Comparison of ENCODE assay signal across 1 cellular context in the genomic region with DNA sequence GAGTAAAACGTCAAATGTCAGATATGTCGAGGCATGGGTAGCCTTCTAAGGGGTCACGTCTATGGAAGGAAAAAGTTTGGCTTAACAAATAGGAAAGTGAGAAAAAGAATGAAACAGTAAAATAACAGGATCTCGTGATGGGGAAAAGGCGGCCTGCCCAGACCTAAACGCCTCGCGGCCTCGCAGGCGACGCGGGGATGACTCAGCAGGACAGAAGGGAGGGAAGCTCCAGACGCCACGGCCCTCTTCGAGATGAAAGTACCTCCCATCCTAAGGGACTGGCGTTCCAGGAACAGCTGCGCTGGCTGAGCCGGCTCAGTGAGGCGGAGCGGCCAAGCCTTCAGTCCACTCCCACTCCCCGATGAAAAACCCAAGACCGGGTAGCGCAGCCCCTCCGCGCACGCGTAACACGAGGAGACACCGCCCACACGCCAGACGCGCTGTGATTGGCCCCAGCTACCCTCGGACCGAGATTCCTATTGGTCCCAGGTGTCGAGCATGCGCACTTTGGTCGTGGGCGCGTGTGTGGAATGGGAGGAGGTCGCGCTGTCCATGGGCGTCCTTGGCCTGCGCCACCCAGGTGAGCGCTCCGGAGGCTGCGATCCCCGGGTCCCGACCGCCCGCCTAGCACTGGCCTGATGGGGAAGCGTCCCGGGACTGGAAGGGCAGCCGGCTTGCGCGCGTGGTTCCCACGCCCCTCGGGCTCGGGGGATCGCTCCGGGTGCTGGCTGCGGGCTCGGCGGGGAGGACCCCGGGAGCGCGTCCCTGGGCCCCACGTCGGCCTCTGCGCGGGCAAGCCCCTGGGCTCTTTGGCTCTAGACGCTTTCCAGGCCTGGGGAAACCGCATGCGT.
TF ChIP-seq lines count a peak whose summit lies in the region.

No MANE protein-coding gene starts in this region.

TF ChIP-seq in WTC11, 78 proteins besides CTCF, POLR2A, EP300 and RAD21 (continued from another document and continues in another):
- TF ChIP-seq, protein P1, sequence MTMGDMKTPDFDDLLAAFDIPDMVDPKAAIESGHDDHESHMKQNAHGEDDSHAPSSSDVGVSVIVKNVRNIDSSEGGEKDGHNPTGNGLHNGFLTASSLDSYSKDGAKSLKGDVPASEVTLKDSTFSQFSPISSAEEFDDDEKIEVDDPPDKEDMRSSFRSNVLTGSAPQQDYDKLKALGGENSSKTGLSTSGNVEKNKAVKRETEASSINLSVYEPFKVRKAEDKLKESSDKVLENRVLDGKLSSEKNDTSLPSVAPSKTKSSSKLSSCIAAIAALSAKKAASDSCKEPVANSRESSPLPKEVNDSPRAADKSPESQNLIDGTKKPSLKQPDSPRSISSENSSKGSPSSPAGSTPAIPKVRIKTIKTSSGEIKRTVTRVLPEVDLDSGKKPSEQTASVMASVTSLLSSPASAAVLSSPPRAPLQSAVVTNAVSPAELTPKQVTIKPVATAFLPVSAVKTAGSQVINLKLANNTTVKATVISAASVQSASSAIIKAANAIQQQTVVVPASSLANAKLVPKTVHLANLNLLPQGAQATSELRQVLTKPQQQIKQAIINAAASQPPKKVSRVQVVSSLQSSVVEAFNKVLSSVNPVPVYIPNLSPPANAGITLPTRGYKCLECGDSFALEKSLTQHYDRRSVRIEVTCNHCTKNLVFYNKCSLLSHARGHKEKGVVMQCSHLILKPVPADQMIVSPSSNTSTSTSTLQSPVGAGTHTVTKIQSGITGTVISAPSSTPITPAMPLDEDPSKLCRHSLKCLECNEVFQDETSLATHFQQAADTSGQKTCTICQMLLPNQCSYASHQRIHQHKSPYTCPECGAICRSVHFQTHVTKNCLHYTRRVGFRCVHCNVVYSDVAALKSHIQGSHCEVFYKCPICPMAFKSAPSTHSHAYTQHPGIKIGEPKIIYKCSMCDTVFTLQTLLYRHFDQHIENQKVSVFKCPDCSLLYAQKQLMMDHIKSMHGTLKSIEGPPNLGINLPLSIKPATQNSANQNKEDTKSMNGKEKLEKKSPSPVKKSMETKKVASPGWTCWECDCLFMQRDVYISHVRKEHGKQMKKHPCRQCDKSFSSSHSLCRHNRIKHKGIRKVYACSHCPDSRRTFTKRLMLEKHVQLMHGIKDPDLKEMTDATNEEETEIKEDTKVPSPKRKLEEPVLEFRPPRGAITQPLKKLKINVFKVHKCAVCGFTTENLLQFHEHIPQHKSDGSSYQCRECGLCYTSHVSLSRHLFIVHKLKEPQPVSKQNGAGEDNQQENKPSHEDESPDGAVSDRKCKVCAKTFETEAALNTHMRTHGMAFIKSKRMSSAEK (CRISPR knock-in tag; IDR thresholded peaks at IDR 0.05; ENCODE audit: borderline replicate concordance): no peak
- TF ChIP-seq IRF2 (CRISPR knock-in tag; IDR thresholded peaks at IDR 0.05; ENCODE audit: borderline replicate concordance, low read depth): no peak
- no peak for TF ChIP-seq RORB (CRISPR knock-in tag; IDR thresholded peaks at IDR 0.05)
- TF ChIP-seq, protein P2, sequence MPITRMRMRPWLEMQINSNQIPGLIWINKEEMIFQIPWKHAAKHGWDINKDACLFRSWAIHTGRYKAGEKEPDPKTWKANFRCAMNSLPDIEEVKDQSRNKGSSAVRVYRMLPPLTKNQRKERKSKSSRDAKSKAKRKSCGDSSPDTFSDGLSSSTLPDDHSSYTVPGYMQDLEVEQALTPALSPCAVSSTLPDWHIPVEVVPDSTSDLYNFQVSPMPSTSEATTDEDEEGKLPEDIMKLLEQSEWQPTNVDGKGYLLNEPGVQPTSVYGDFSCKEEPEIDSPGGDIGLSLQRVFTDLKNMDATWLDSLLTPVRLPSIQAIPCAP (CRISPR knock-in tag; IDR thresholded peaks at IDR 0.05): peak; percentile 81
- TF ChIP-seq TEAD4 (CRISPR knock-in tag; IDR thresholded peaks at IDR 0.05): 0 out of 2 replicates have a peak, but pooled peaks have one; percentile 33
- no peak for TF ChIP-seq PRRX2 (CRISPR knock-in tag; IDR thresholded peaks at IDR 0.05)
- TF ChIP-seq, protein P3, sequence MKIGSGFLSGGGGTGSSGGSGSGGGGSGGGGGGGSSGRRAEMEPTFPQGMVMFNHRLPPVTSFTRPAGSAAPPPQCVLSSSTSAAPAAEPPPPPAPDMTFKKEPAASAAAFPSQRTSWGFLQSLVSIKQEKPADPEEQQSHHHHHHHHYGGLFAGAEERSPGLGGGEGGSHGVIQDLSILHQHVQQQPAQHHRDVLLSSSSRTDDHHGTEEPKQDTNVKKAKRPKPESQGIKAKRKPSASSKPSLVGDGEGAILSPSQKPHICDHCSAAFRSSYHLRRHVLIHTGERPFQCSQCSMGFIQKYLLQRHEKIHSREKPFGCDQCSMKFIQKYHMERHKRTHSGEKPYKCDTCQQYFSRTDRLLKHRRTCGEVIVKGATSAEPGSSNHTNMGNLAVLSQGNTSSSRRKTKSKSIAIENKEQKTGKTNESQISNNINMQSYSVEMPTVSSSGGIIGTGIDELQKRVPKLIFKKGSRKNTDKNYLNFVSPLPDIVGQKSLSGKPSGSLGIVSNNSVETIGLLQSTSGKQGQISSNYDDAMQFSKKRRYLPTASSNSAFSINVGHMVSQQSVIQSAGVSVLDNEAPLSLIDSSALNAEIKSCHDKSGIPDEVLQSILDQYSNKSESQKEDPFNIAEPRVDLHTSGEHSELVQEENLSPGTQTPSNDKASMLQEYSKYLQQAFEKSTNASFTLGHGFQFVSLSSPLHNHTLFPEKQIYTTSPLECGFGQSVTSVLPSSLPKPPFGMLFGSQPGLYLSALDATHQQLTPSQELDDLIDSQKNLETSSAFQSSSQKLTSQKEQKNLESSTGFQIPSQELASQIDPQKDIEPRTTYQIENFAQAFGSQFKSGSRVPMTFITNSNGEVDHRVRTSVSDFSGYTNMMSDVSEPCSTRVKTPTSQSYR (CRISPR knock-in tag; IDR thresholded peaks at IDR 0.05): 0 out of 2 replicates have a peak, but pooled peaks have one; percentile 25
- 0 out of 2 replicates have a peak, but pooled peaks have one; percentile 50 for TF ChIP-seq MYBL2 (CRISPR knock-in tag; IDR thresholded peaks at IDR 0.05)
- TF ChIP-seq, protein P4, sequence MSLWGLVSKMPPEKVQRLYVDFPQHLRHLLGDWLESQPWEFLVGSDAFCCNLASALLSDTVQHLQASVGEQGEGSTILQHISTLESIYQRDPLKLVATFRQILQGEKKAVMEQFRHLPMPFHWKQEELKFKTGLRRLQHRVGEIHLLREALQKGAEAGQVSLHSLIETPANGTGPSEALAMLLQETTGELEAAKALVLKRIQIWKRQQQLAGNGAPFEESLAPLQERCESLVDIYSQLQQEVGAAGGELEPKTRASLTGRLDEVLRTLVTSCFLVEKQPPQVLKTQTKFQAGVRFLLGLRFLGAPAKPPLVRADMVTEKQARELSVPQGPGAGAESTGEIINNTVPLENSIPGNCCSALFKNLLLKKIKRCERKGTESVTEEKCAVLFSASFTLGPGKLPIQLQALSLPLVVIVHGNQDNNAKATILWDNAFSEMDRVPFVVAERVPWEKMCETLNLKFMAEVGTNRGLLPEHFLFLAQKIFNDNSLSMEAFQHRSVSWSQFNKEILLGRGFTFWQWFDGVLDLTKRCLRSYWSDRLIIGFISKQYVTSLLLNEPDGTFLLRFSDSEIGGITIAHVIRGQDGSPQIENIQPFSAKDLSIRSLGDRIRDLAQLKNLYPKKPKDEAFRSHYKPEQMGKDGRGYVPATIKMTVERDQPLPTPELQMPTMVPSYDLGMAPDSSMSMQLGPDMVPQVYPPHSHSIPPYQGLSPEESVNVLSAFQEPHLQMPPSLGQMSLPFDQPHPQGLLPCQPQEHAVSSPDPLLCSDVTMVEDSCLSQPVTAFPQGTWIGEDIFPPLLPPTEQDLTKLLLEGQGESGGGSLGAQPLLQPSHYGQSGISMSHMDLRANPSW (CRISPR knock-in tag; conservative IDR thresholded peaks at IDR 0.05; ENCODE audit: low read depth): no peak
- peak; percentile 42; the same call in 1 of the 2 replicates for TF ChIP-seq TEAD1 (CRISPR knock-in tag; IDR thresholded peaks at IDR 0.05)
- TF ChIP-seq ESRRA (CRISPR knock-in tag; IDR thresholded peaks at IDR 0.05; ENCODE audit: borderline replicate concordance): peak; percentile 35; the same call in 1 of the 2 replicates
- TF ChIP-seq ZNF232 (CRISPR knock-in tag; IDR thresholded peaks at IDR 0.05): peak; percentile 76; the same call in 1 of the 2 replicates
- no peak for TF ChIP-seq ATF1 (CRISPR knock-in tag; IDR thresholded peaks at IDR 0.05)
- TF ChIP-seq SP1 (CRISPR knock-in tag; conservative IDR thresholded peaks at IDR 0.05): no peak; the same call in 1 of the 2 replicates
- TF ChIP-seq, protein P5, sequence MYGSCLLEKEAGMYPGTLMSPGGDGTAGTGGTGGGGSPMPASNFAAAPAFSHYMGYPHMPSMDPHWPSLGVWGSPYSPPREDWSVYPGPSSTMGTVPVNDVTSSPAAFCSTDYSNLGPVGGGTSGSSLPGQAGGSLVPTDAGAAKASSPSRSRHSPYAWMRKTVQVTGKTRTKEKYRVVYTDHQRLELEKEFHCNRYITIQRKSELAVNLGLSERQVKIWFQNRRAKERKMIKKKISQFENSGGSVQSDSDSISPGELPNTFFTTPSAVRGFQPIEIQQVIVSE (CRISPR knock-in tag; IDR thresholded peaks at IDR 0.05; ENCODE audit: borderline replicate concordance): no peak
- TF ChIP-seq SMAD4 (CRISPR knock-in tag; IDR thresholded peaks at IDR 0.05): 0 out of 2 replicates have a peak, but pooled peaks have one; percentile 31
- TF ChIP-seq ZNF396 (CRISPR knock-in tag; IDR thresholded peaks at IDR 0.05; ENCODE audit: borderline replicate concordance): no peak
- no peak for TF ChIP-seq ZNF263 (CRISPR knock-in tag; IDR thresholded peaks at IDR 0.05; ENCODE audit: low read depth)
- TF ChIP-seq, protein P6, sequence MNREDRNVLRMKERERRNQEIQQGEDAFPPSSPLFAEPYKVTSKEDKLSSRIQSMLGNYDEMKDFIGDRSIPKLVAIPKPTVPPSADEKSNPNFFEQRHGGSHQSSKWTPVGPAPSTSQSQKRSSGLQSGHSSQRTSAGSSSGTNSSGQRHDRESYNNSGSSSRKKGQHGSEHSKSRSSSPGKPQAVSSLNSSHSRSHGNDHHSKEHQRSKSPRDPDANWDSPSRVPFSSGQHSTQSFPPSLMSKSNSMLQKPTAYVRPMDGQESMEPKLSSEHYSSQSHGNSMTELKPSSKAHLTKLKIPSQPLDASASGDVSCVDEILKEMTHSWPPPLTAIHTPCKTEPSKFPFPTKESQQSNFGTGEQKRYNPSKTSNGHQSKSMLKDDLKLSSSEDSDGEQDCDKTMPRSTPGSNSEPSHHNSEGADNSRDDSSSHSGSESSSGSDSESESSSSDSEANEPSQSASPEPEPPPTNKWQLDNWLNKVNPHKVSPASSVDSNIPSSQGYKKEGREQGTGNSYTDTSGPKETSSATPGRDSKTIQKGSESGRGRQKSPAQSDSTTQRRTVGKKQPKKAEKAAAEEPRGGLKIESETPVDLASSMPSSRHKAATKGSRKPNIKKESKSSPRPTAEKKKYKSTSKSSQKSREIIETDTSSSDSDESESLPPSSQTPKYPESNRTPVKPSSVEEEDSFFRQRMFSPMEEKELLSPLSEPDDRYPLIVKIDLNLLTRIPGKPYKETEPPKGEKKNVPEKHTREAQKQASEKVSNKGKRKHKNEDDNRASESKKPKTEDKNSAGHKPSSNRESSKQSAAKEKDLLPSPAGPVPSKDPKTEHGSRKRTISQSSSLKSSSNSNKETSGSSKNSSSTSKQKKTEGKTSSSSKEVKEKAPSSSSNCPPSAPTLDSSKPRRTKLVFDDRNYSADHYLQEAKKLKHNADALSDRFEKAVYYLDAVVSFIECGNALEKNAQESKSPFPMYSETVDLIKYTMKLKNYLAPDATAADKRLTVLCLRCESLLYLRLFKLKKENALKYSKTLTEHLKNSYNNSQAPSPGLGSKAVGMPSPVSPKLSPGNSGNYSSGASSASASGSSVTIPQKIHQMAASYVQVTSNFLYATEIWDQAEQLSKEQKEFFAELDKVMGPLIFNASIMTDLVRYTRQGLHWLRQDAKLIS (CRISPR knock-in tag; IDR thresholded peaks at IDR 0.05; ENCODE audit: borderline replicate concordance): no peak
- peak; percentile 80; the same call in 1 of the 2 replicates for TF ChIP-seq ETV6 (CRISPR knock-in tag; IDR thresholded peaks at IDR 0.05)
- no peak for TF ChIP-seq NFATC4 (CRISPR knock-in tag; IDR thresholded peaks at IDR 0.05)
- no peak for TF ChIP-seq NR1H2 (CRISPR knock-in tag; IDR thresholded peaks at IDR 0.05)
- TF ChIP-seq, protein P7, sequence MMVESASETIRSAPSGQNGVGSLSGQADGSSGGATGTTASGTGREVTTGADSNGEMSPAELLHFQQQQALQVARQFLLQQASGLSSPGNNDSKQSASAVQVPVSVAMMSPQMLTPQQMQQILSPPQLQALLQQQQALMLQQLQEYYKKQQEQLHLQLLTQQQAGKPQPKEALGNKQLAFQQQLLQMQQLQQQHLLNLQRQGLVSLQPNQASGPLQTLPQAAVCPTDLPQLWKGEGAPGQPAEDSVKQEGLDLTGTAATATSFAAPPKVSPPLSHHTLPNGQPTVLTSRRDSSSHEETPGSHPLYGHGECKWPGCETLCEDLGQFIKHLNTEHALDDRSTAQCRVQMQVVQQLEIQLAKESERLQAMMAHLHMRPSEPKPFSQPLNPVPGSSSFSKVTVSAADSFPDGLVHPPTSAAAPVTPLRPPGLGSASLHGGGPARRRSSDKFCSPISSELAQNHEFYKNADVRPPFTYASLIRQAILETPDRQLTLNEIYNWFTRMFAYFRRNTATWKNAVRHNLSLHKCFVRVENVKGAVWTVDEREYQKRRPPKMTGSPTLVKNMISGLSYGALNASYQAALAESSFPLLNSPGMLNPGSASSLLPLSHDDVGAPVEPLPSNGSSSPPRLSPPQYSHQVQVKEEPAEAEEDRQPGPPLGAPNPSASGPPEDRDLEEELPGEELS (CRISPR knock-in tag; IDR thresholded peaks at IDR 0.05): peak; percentile 8; the same call in 1 of the 2 replicates
- no peak for TF ChIP-seq ZNF121 (CRISPR knock-in tag; IDR thresholded peaks at IDR 0.05)
- TF ChIP-seq, protein P8, sequence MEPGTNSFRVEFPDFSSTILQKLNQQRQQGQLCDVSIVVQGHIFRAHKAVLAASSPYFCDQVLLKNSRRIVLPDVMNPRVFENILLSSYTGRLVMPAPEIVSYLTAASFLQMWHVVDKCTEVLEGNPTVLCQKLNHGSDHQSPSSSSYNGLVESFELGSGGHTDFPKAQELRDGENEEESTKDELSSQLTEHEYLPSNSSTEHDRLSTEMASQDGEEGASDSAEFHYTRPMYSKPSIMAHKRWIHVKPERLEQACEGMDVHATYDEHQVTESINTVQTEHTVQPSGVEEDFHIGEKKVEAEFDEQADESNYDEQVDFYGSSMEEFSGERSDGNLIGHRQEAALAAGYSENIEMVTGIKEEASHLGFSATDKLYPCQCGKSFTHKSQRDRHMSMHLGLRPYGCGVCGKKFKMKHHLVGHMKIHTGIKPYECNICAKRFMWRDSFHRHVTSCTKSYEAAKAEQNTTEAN (CRISPR knock-in tag; IDR thresholded peaks at IDR 0.05): no peak
- TF ChIP-seq, protein P9, sequence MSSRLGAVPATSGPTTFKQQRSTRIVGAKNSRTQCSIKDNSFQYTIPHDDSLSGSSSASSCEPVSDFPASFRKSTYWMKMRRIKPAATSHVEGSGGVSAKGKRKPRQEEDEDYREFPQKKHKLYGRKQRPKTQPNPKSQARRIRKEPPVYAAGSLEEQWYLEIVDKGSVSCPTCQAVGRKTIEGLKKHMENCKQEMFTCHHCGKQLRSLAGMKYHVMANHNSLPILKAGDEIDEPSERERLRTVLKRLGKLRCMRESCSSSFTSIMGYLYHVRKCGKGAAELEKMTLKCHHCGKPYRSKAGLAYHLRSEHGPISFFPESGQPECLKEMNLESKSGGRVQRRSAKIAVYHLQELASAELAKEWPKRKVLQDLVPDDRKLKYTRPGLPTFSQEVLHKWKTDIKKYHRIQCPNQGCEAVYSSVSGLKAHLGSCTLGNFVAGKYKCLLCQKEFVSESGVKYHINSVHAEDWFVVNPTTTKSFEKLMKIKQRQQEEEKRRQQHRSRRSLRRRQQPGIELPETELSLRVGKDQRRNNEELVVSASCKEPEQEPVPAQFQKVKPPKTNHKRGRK (CRISPR knock-in tag; IDR thresholded peaks at IDR 0.05; ENCODE audit: borderline replicate concordance): no peak
- TF ChIP-seq TP53 (CRISPR knock-in tag; IDR thresholded peaks at IDR 0.05): no peak
- TF ChIP-seq ZNF317 (CRISPR knock-in tag; IDR thresholded peaks at IDR 0.05; ENCODE audit: borderline replicate concordance, low read depth): no peak
- TF ChIP-seq TCF7 (CRISPR knock-in tag; IDR thresholded peaks at IDR 0.05; ENCODE audit: low read depth): no peak
- TF ChIP-seq JUN (CRISPR knock-in tag; IDR thresholded peaks at IDR 0.05): 0 out of 2 replicates have a peak, but pooled peaks have one; percentile 53
- no peak for TF ChIP-seq FOXJ3 (CRISPR knock-in tag; IDR thresholded peaks at IDR 0.05; ENCODE audit: borderline replicate concordance)
- no peak; the same call in 1 of the 2 replicates for TF ChIP-seq NR2C2 (CRISPR knock-in tag; IDR thresholded peaks at IDR 0.05)
